1 cellular context compared by ENCODE assay signal in the genomic region with DNA sequence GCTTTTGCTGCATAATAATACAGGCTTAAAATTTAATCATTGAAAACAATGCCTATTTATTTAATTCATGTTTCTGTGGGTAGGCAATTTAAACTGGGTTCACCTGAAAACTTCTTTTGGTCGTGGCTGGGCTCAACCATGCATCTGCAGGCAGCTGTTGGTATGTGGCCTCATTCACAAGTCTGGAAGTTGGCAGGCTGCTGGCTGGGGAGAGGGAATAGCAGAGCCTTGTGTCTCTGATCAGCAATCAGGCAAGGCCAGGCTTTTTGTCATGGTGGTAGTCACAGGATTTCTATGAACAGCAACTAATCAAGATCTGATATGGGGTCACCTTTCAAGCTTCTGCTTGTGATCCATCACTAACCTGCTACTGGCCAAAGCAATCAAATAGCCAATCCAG.
TF ChIP-seq lines count a peak whose summit lies in the region.

No MANE protein-coding gene starts in this region.

TF ChIP-seq in GM23338, 12 proteins besides CTCF, POLR2A, EP300 and RAD21 (continued from another document):
- TF ChIP-seq, protein P1, sequence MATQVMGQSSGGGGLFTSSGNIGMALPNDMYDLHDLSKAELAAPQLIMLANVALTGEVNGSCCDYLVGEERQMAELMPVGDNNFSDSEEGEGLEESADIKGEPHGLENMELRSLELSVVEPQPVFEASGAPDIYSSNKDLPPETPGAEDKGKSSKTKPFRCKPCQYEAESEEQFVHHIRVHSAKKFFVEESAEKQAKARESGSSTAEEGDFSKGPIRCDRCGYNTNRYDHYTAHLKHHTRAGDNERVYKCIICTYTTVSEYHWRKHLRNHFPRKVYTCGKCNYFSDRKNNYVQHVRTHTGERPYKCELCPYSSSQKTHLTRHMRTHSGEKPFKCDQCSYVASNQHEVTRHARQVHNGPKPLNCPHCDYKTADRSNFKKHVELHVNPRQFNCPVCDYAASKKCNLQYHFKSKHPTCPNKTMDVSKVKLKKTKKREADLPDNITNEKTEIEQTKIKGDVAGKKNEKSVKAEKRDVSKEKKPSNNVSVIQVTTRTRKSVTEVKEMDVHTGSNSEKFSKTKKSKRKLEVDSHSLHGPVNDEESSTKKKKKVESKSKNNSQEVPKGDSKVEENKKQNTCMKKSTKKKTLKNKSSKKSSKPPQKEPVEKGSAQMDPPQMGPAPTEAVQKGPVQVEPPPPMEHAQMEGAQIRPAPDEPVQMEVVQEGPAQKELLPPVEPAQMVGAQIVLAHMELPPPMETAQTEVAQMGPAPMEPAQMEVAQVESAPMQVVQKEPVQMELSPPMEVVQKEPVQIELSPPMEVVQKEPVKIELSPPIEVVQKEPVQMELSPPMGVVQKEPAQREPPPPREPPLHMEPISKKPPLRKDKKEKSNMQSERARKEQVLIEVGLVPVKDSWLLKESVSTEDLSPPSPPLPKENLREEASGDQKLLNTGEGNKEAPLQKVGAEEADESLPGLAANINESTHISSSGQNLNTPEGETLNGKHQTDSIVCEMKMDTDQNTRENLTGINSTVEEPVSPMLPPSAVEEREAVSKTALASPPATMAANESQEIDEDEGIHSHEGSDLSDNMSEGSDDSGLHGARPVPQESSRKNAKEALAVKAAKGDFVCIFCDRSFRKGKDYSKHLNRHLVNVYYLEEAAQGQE (IDR thresholded peaks at IDR 0.05; ENCODE audit: unreplicated experiment) = no peak
- no peak for TF ChIP-seq CREB1 (CRISPR knock-in tag; IDR thresholded peaks at IDR 0.05; ENCODE audit: low read depth)
- TF ChIP-seq, protein P2, sequence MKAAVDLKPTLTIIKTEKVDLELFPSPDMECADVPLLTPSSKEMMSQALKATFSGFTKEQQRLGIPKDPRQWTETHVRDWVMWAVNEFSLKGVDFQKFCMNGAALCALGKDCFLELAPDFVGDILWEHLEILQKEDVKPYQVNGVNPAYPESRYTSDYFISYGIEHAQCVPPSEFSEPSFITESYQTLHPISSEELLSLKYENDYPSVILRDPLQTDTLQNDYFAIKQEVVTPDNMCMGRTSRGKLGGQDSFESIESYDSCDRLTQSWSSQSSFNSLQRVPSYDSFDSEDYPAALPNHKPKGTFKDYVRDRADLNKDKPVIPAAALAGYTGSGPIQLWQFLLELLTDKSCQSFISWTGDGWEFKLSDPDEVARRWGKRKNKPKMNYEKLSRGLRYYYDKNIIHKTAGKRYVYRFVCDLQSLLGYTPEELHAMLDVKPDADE (IDR thresholded peaks at IDR 0.05) = no peak
- no peak for TF ChIP-seq EZH2 (IDR thresholded peaks at IDR 0.05; ENCODE audit: low read depth, unreplicated experiment)
- TF ChIP-seq EZH2phosphoT487 (IDR thresholded peaks at IDR 0.05; ENCODE audit: unreplicated experiment) = no peak
- TF ChIP-seq, protein P3, sequence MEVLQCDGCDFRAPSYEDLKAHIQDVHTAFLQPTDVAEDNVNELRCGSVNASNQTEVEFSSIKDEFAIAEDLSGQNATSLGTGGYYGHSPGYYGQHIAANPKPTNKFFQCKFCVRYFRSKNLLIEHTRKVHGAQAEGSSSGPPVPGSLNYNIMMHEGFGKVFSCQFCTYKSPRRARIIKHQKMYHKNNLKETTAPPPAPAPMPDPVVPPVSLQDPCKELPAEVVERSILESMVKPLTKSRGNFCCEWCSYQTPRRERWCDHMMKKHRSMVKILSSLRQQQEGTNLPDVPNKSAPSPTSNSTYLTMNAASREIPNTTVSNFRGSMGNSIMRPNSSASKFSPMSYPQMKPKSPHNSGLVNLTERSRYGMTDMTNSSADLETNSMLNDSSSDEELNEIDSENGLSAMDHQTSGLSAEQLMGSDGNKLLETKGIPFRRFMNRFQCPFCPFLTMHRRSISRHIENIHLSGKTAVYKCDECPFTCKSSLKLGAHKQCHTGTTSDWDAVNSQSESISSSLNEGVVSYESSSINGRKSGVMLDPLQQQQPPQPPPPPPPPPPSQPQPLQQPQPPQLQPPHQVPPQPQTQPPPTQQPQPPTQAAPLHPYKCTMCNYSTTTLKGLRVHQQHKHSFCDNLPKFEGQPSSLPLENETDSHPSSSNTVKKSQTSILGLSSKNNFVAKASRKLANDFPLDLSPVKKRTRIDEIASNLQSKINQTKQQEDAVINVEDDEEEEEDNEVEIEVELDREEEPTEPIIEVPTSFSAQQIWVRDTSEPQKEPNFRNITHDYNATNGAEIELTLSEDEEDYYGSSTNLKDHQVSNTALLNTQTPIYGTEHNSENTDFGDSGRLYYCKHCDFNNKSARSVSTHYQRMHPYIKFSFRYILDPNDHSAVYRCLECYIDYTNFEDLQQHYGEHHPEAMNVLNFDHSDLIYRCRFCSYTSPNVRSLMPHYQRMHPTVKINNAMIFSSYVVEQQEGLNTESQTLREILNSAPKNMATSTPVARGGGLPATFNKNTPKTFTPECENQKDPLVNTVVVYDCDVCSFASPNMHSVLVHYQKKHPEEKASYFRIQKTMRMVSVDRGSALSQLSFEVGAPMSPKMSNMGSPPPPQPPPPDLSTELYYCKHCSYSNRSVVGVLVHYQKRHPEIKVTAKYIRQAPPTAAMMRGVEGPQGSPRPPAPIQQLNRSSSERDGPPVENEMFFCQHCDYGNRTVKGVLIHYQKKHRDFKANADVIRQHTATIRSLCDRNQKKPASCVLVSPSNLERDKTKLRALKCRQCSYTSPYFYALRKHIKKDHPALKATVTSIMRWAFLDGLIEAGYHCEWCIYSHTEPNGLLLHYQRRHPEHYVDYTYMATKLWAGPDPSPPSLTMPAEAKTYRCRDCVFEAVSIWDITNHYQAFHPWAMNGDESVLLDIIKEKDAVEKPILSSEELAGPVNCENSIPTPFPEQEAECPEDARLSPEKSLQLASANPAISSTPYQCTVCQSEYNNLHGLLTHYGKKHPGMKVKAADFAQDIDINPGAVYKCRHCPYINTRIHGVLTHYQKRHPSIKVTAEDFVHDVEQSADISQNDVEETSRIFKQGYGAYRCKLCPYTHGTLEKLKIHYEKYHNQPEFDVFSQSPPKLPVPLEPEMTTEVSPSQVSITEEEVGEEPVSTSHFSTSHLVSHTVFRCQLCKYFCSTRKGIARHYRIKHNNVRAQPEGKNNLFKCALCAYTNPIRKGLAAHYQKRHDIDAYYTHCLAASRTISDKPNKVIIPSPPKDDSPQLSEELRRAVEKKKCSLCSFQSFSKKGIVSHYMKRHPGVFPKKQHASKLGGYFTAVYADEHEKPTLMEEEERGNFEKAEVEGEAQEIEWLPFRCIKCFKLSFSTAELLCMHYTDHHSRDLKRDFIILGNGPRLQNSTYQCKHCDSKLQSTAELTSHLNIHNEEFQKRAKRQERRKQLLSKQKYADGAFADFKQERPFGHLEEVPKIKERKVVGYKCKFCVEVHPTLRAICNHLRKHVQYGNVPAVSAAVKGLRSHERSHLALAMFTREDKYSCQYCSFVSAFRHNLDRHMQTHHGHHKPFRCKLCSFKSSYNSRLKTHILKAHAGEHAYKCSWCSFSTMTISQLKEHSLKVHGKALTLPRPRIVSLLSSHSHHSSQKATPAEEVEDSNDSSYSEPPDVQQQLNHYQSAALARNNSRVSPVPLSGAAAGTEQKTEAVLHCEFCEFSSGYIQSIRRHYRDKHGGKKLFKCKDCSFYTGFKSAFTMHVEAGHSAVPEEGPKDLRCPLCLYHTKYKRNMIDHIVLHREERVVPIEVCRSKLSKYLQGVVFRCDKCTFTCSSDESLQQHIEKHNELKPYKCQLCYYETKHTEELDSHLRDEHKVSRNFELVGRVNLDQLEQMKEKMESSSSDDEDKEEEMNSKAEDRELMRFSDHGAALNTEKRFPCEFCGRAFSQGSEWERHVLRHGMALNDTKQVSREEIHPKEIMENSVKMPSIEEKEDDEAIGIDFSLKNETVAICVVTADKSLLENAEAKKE (CRISPR knock-in tag; IDR thresholded peaks at IDR 0.05) = no peak
- no peak for TF ChIP-seq NANOG (IDR thresholded peaks at IDR 0.05; ENCODE audit: borderline replicate concordance)
- TF ChIP-seq STAT1 (IDR thresholded peaks at IDR 0.05; ENCODE audit: unreplicated experiment) = no peak
TF ChIP-seq in GM23338: peak in this region for 0.
